ENCODE assay signal across 8 cellular contexts in genomic region chr1:225810579-225811538, GRCh38. TPM values are rescaled to one million over a fixed set of nuclear protein-coding genes. Genes with fewer than 3 reads are reported as not detected.
A peak's percentile ranks its signal among the peaks of the same experiment; 100 is the strongest.
DNase-seq lines count a peak whose midpoint lies in the region; ATAC-seq and TF ChIP-seq lines count a peak whose summit lies in the region.
"Not testable (repeated sequence)": the region's sequence is repeated elsewhere in the genome, so short reads cannot be mapped to it uniquely, and the experiment has no call there.

No MANE protein-coding gene starts in this region.

- H3K9ac ChIP-seq in IMR-90 (ENCODE audit: low read depth, low read length) (peak overlapping the region; percentile 52), SU-DHL-6 (ENCODE audit: low read length) (peak overlapping the region; percentile 33; the same call in 1 of the 2 replicates)

- BruUV-seq in IMR-90 (replicated peaks; lab: Mats Ljungman, UMichigan): not testable (repeated sequence)

- H3K9me3 Mint-ChIP-seq in CD8-positive, alpha-beta T cell: not testable (repeated sequence)

- peaks cover 0 to 18% of the 10 kb centered on the region in 2 experiments; a peak in 2 of 4 replicates for H3K79me1 ChIP-seq in IMR-90 (ENCODE audit: low read depth in 1 of 2, low read length in 2 of 2)

- H3K4me2 ChIP-seq in IMR-90 (ENCODE audit: low read depth, low read length): peak overlapping the region; percentile 97
- H3K4me2 ChIP-seq in SU-DHL-6 (ENCODE audit: low read depth, low read length, poor library complexity, severe bottlenecking): peak overlapping the region; percentile 43
- H3K4me2 ChIP-seq in osteoblast (ENCODE audit: insufficient read depth, low read length): peak overlapping the region; percentile 90

- not testable (repeated sequence) for H3K27ac ChIP-seq in CD8-positive, alpha-beta T cell (ENCODE audit: low read depth, low read length); SU-DHL-6 (ENCODE audit: low read depth, low read length); osteoblast (ENCODE audit: low read depth, low read length)
- H3K27ac ChIP-seq in IMR-90 (ENCODE audit: insufficient read depth, low read length) (peak overlapping the region; percentile 21), esophagus squamous epithelium (peak overlapping the region; percentile 86 to 96 (median 96)), thyroid gland (peak overlapping the region; percentile 60 to 84 (median 84))

- not testable (repeated sequence) for H3K79me2 ChIP-seq in SU-DHL-6 (ENCODE audit: insufficient read depth, low read length)
- peaks cover 17% of the 10 kb centered on the region for H3K79me2 ChIP-seq in osteoblast (ENCODE audit: insufficient read depth, low read length)

- H2AK9ac ChIP-seq in IMR-90 (replicated peaks; ENCODE audit: low read depth, low read length, poor library complexity): not testable (repeated sequence)

- H3K18ac ChIP-seq in IMR-90 (ENCODE audit: low read depth, low read length): peak overlapping the region; percentile 53; the same call in 1 of the 2 replicates

- H3K14ac ChIP-seq in IMR-90 (replicated peaks; ENCODE audit: low read depth, low read length): 0 out of 2 replicates have a peak overlapping the region, but pooled peaks have one; percentile 33

- peak overlapping the region; percentile 81 for H3K4me3 Mint-ChIP-seq in CD8-positive, alpha-beta T cell

- peaks cover 11% of the 10 kb centered on the region for H3K4me1 Mint-ChIP-seq in CD8-positive, alpha-beta T cell (ENCODE audit: low read depth)

- H3K9me3 ChIP-seq in CD8-positive, alpha-beta T cell (ENCODE audit: low read length); IMR-90 (ENCODE audit: control insufficient read depth, insufficient read depth, low read length); SU-DHL-6 (ENCODE audit: insufficient read depth, low read length); esophagus squamous epithelium; osteoblast (ENCODE audit: low read depth, low read length); thyroid gland: not testable (repeated sequence)

- POLR2A ChIA-PET in CD8-positive, alpha-beta T cell (lab: Charles Lee): interaction anchor here (0.6 to 3.5 kb wide), 5 partner anchors 22 to 1527 kb away, joined by 3 to 20 read pairs (median 3); partner anchors contain the start of gene SRP9
- POLR2A ChIA-PET in IMR-90 (lab: Charles Lee; ENCODE audit: unreplicated experiment): not testable (repeated sequence)

- peak overlapping the region; percentile 61; the same call in 1 of the 2 replicates for H4K5ac ChIP-seq in IMR-90 (ENCODE audit: low read depth, low read length)

- H3K56ac ChIP-seq in IMR-90 (ENCODE audit: extremely low read depth, insufficient read depth, low read length): not testable (repeated sequence)

- CTCF ChIA-PET in CD8-positive, alpha-beta T cell (lab: Charles Lee): interaction anchor here (1.0 to 1.8 kb wide), 4 partner anchors 8 to 92 kb away, joined by 3 to 7 read pairs (median 3); partner anchors contain the start of gene SRP9
- CTCF ChIA-PET in IMR-90 (lab: Yijun Ruan, JAX): interaction anchor here (0.7 to 1.3 kb wide), 2 partner anchors 11 to 336 kb away, joined by 3 to 4 read pairs; no protein-coding TSS in a partner anchor

- H2BK20ac ChIP-seq in IMR-90 (ENCODE audit: low read depth, low read length): not testable (repeated sequence)

- in situ Hi-C loops in IMR-90 (cut with MboI; ENCODE audit: low sequenced_read_pairs); astrocyte of the spinal cord (cut with HindIII; ENCODE audit: low sequenced_read_pairs): not testable (repeated sequence)

- TF ChIP-seq POLR2A in IMR-90 (IDR thresholded peaks at IDR 0.05; ENCODE audit: low read depth, low read length): not testable (repeated sequence)
- TF ChIP-seq POLR2A in esophagus squamous epithelium (IDR thresholded peaks at IDR 0.05) (peak in 1 of 4 donors; percentile 17), thyroid gland (IDR thresholded peaks at IDR 0.05) (peak in 1 of 2 donors; percentile 76)

- peaks cover 13% of the 10 kb centered on the region; the same call in 1 of the 2 replicates for H3K9me1 ChIP-seq in IMR-90 (ENCODE audit: insufficient read depth, low read length)

- DNase-seq in CD8-positive, alpha-beta T cell; IMR-90; esophagus squamous epithelium (lab: John Stamatoyannopoulos, UW): not testable (repeated sequence)
- peak; percentile 9 for DNase-seq in astrocyte of the spinal cord (ENCODE audit: low read depth, low spot score)
- DNase-seq in left lobe of liver (ENCODE audit: low spot score): peak; percentile 78
- peak; percentile 80 for DNase-seq in osteoblast (ENCODE audit: insufficient read length, low spot score, missing footprints)
- peak; percentile 85 to 86 for DNase-seq in thyroid gland

- not testable (repeated sequence) for H2AK5ac ChIP-seq in IMR-90 (ENCODE audit: low read depth, low read length)

- not testable (repeated sequence) for H3K27me3 Mint-ChIP-seq in CD8-positive, alpha-beta T cell (ENCODE audit: low read depth)

- not testable (repeated sequence) for H3K36me3 Mint-ChIP-seq in CD8-positive, alpha-beta T cell

- H2AFZ ChIP-seq in IMR-90 (replicated peaks; ENCODE audit: low read length, poor library complexity) (peak overlapping the region; percentile 96), osteoblast (ENCODE audit: low read length) (peak overlapping the region; percentile 78)
- not testable (repeated sequence) for H2AFZ ChIP-seq in SU-DHL-6 (ENCODE audit: low read depth, low read length, severe bottlenecking)

- WGBS in IMR-90 (ENCODE audit: extremely low coverage in 2 of 2, insufficient read length in 1 of 2), 2 experiments: 4% methylated on average over 10 of the region's 29 CpGs; no CpG with 5 or more reads in 1 of the 2 experiments
- WGBS in esophagus squamous epithelium, 2 donors: 16 to 21% methylated on average over 20 to 22 of the region's 29 CpGs
- 12 to 22% methylated on average over 15 to 26 of the region's 29 CpGs for WGBS in thyroid gland, 2 donors

- not testable (repeated sequence) for ATAC-seq in CD8-positive, alpha-beta T cell; IMR-90 (ENCODE audit: low read depth)
- ATAC-seq in left lobe of liver: peak; percentile 38

- peak overlapping the region; percentile 35 for H3K4me3 ChIP-seq in CD8-positive, alpha-beta T cell (ENCODE audit: low read depth, low read length)
- peak overlapping the region; percentile 87 for H3K4me3 ChIP-seq in IMR-90 (ENCODE audit: insufficient read depth, low read depth, low read length)
- peak overlapping the region; percentile 35 for H3K4me3 ChIP-seq in SU-DHL-6 (ENCODE audit: insufficient read depth, low read length, poor library complexity, severe bottlenecking)
- peak overlapping the region; percentile 59 for H3K4me3 ChIP-seq in astrocyte of the spinal cord (ENCODE audit: low read depth, low read length)
- peak overlapping the region; percentile 68 to 94 (median 78) for H3K4me3 ChIP-seq in esophagus squamous epithelium
- peak overlapping the region; percentile 80 for H3K4me3 ChIP-seq in osteoblast (ENCODE audit: insufficient read depth, low read length)
- H3K4me3 ChIP-seq in thyroid gland (replicated peaks in 1 of 3): peak overlapping the region; percentile 61 to 67 (median 66)

- intact Hi-C loops in CD8-positive, alpha-beta T cell (cut with DNase I, micrococcal nuclease): loop anchor here in 1 of 2 experiments (2.0 kb wide), 1 partner anchor 34 kb away; the partner anchor contains the start of gene SRP9
- intact Hi-C loops in IMR-90 (cut with micrococcal nuclease): loop anchor here (2.0 kb wide), 1 partner anchor 32 kb away; no protein-coding TSS in a partner anchor
- intact Hi-C loops in esophagus squamous epithelium (cut with DNase I): not testable (repeated sequence)
- intact Hi-C loops in thyroid gland (cut with DNase I): loop anchor here (10.0 kb wide), 1 partner anchor 74 kb away; the partner anchor contains the start of genes LEFTY1 and TMEM63A

- peak overlapping the region; percentile 40 for H3K4ac ChIP-seq in IMR-90 (ENCODE audit: low read depth, low read length)

- not testable (repeated sequence) for H3K27me3 ChIP-seq in CD8-positive, alpha-beta T cell (ENCODE audit: insufficient read depth, low read length); IMR-90 (ENCODE audit: control insufficient read depth, insufficient read depth, low read length); SU-DHL-6 (ENCODE audit: low read length); esophagus squamous epithelium; osteoblast (ENCODE audit: insufficient read depth, low read length); thyroid gland

- peak overlapping the region; percentile 23; the same call in 1 of the 2 replicates for H4K91ac ChIP-seq in IMR-90 (ENCODE audit: insufficient read depth, low read depth, low read length)

- H2BK5ac ChIP-seq in IMR-90 (ENCODE audit: low read depth, low read length, poor library complexity, severe bottlenecking): peak overlapping the region; percentile 50

- not testable (repeated sequence) for H3K36me3 ChIP-seq in CD8-positive, alpha-beta T cell (ENCODE audit: insufficient read depth, low read length); IMR-90 (ENCODE audit: control insufficient read depth, insufficient read depth, low read length); SU-DHL-6 (ENCODE audit: low read length); esophagus squamous epithelium; osteoblast (ENCODE audit: insufficient read depth, low read length); thyroid gland

- H3K9me2 ChIP-seq in SU-DHL-6 (replicated peaks; ENCODE audit: insufficient read depth, low read length): not testable (repeated sequence)

- H3F3A ChIP-seq in SU-DHL-6 (ENCODE audit: insufficient read depth): not testable (repeated sequence)

- H3K4me1 ChIP-seq in CD8-positive, alpha-beta T cell (ENCODE audit: insufficient read depth, low read length): not testable (repeated sequence)
- H3K4me1 ChIP-seq in IMR-90 (ENCODE audit: control insufficient read depth, insufficient read depth, low read length): peaks cover 20% of the 10 kb centered on the region
- peaks cover 43 to 65% (median 47%) of the 10 kb centered on the region in 3 donors for H3K4me1 ChIP-seq in esophagus squamous epithelium
- H3K4me1 ChIP-seq in osteoblast (ENCODE audit: insufficient read depth, low read length): peaks cover 34% of the 10 kb centered on the region
- H3K4me1 ChIP-seq in thyroid gland: peaks cover 49 to 53% of the 10 kb centered on the region in 2 donors

- not testable (repeated sequence) for H2BK15ac ChIP-seq in IMR-90 (ENCODE audit: low read depth, low read length)

- 0 out of 2 replicates have a peak overlapping the region, but pooled peaks have one; percentile 10 for H3K23ac ChIP-seq in IMR-90 (ENCODE audit: low read depth, low read length)

- TF ChIP-seq RAD21 in IMR-90 (IDR thresholded peaks at IDR 0.05; ENCODE audit: low read length): not testable (repeated sequence)

- not testable (repeated sequence) for H3K27ac Mint-ChIP-seq in CD8-positive, alpha-beta T cell

- TF ChIP-seq CTCF in CD8-positive, alpha-beta T cell (IDR thresholded peaks at IDR 0.05); IMR-90 (conservative IDR thresholded peaks at IDR 0.05; ENCODE audit: low read depth, low read length); SU-DHL-6 (IDR thresholded peaks at IDR 0.05; ENCODE audit: insufficient read depth, low read length, poor library complexity, severe bottlenecking); astrocyte of the spinal cord (IDR thresholded peaks at IDR 0.05; ENCODE audit: low read depth, low read length); esophagus squamous epithelium (IDR thresholded peaks at IDR 0.05); osteoblast (IDR thresholded peaks at IDR 0.05; ENCODE audit: extremely low read depth, low read depth, low read length); thyroid gland (IDR thresholded peaks at IDR 0.05): not testable (repeated sequence)

- dilution Hi-C loops in IMR-90 (cut with HindIII; ENCODE audit: low sequenced_read_pairs, unreplicated experiment): not testable (repeated sequence)

- peak overlapping the region in 1 of 2 experiments; percentile 76; a peak in 1 of 4 replicates for H4K8ac ChIP-seq in IMR-90 (ENCODE audit: low read depth in 2 of 2, low read length in 2 of 2)

- H4K20me1 ChIP-seq in IMR-90 (ENCODE audit: insufficient read depth, low read length); SU-DHL-6 (ENCODE audit: low read depth, low read length); osteoblast (ENCODE audit: insufficient read depth, low read length): not testable (repeated sequence)

- not testable (repeated sequence) for H2BK120ac ChIP-seq in IMR-90 (ENCODE audit: low read depth, low read length)

RNA-seq across cellular contexts. Expression of gene EPHX1, which starts 0.9 kb away (rescaled TPM):
- under 1 TPM; 0.72 to 0.92 TPM for total RNA-seq in CD8-positive, alpha-beta T cell
- total RNA-seq in IMR-90 (2012; rRNA removed) (16.9 and 20.3 TPM in 2 replicates), esophagus squamous epithelium (100 to 1,000 TPM in 3 of 4 donors, 10 to 100 TPM in 1; 78.7 to 237 (median 151) TPM), left lobe of liver (1,368 TPM), osteoblast (67.0 and 77.2 TPM in 2 replicates), thyroid gland (100 to 1,000 TPM; 297 to 533 (median 441) TPM)
- polyA plus RNA-seq in IMR-90 (2012; rRNA removed): 33.8 and 46.3 TPM in 2 replicates
- 35.7 and 36.6 TPM in 2 replicates for polyA plus RNA-seq in IMR-90 (2012; cell fraction: cytosol; rRNA removed)
- polyA plus RNA-seq in IMR-90 (2012; cell fraction: nucleus; rRNA removed; ENCODE audit: low replicate concordance): 14.3 and 16.2 TPM in 2 replicates

RNA-seq across cellular contexts. Expression of gene SRP9, which starts 33.2 kb away (rescaled TPM):
- 10 to 100 TPM; 55.2 to 57.7 TPM for total RNA-seq in CD8-positive, alpha-beta T cell
- total RNA-seq in IMR-90 (2012; rRNA removed) (230 and 484 TPM in 2 replicates), esophagus squamous epithelium (100 to 1,000 TPM; 115 to 229 (median 175) TPM), left lobe of liver (136 TPM), osteoblast (174 and 178 TPM in 2 replicates), thyroid gland (100 to 1,000 TPM; 196 to 297 (median 260) TPM)
- polyA plus RNA-seq in IMR-90 (2012; rRNA removed): 205 and 295 TPM in 2 replicates
- polyA plus RNA-seq in IMR-90 (2012; cell fraction: cytosol; rRNA removed): 118 and 134 TPM in 2 replicates
- polyA plus RNA-seq in IMR-90 (2012; cell fraction: nucleus; rRNA removed; ENCODE audit: low replicate concordance): 48.5 and 140 TPM in 2 replicates

Comparison
In these comparisons a context has a peak if more than half of its experiments do, and no peak if none do; other contexts are left out.
1. H3K4me3 ChIP-seq: peak in every context shown above with its lines; median percentile 87 in IMR-90; 80 in osteoblast; 78 in esophagus squamous epithelium; 66 in thyroid gland; 59 in astrocyte of the spinal cord; 35 in CD8-positive, alpha-beta T cell; 35 in SU-DHL-6.
2. H3K4me2 ChIP-seq: peak in every context shown above with its lines; median percentile 97 in IMR-90; 90 in osteoblast; 43 in SU-DHL-6.